In the genomic region with DNA sequence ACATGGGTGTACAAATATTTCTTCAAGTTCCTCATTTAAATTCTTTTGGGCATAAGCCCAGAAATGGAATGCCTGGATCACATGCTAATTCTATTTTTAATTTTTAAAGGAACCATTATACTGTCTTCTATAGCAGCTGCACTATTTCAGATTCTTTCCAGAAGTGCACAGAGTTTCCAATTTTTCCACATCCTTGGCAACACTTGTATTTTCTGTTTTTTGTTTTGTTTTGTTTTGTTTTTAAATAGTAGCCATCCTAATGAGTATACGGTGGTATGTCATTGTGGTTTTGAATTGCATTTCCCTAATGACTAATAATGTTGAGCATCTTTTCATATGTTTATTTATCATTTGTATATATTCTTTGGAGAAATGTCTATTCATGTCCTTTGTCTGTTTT, we compare ENCODE assay signal across 34 cellular contexts.
"Had no signal": no experiment of that assay in that cellular context is flagged by ENCODE, and none has a peak within 500 bp of the region (broad histone marks: within the 10 kb centered on the region; RNA-seq: fewer than 3 reads in every experiment).

No MANE protein-coding gene starts in this region.

- DNase-seq: activated CD4-positive, alpha-beta T cell treated with anti-CD3 and anti-CD28 coated beads for 4 hours; activated CD4-positive, alpha-beta T cell treated with anti-CD3 and anti-CD28 coated beads, Interleukin-2, amount 50 U/mL, for 4 hours; activated effector memory CD4-positive, alpha-beta T cell treated with Interleukin-2 at 50 U/mL for 16 hours; activated naive CD4-positive, alpha-beta T cell treated with Interleukin-2 at 50 U/mL for 16 hours; adrenal gland; aorta; body of pancreas; cerebellar nuclear complex; dorsolateral prefrontal cortex; effector memory CD4-positive, alpha-beta T cell; erythroblast; head of caudate nucleus; hippocampal formation; left cardiac atrium; mammary epithelial cell; naive thymus-derived CD8-positive, alpha-beta T cell; nucleus accumbens; pancreas; sigmoid colon; stimulated activated CD4-positive, alpha-beta T cell treated with anti-CD3 and anti-CD28 coated beads, Interleukin-15, amount 100 ng/mL, for 24 hours; stimulated activated CD4-positive, alpha-beta T cell treated with anti-CD3 and anti-CD28 coated beads, Interleukin-2, amount 100 ng/mL, for 24 hours; stimulated activated naive CD4-positive, alpha-beta T cell; T-cell; tibial artery; upper lobe of right lung had no signal

- H3K36me3 ChIP-seq: adrenal gland, cardiac muscle cell, pancreas, prostate gland, sigmoid colon, suprapubic skin, tibial artery, upper lobe of right lung had no signal

- H3K27me3 ChIP-seq: adrenal gland, body of pancreas, cardiac muscle cell, dorsolateral prefrontal cortex, pancreas, sigmoid colon, suprapubic skin, tibial artery, upper lobe of right lung had no signal

- H3K27ac ChIP-seq: adrenal gland, body of pancreas, cardiac muscle cell, coronary artery, dorsolateral prefrontal cortex, pancreas, prostate gland, sigmoid colon, suprapubic skin, tibial artery, upper lobe of right lung, VCaP had no signal

- H3K36me3 Mint-ChIP-seq: T-cell had no signal

- H3K4me1 ChIP-seq: adrenal gland, body of pancreas, pancreas, prostate gland, sigmoid colon, suprapubic skin, tibial artery, upper lobe of right lung had no signal

- ATAC-seq: body of pancreas; left cardiac atrium; naive thymus-derived CD8-positive, alpha-beta T cell; pancreas; T-cell; upper lobe of right lung had no signal

- H3K4me1 Mint-ChIP-seq: mesothelial cell of epicardium; naive thymus-derived CD8-positive, alpha-beta T cell; neural crest cell; T-cell had no signal

- H3K4me3 Mint-ChIP-seq: activated naive CD8-positive, alpha-beta T cell; mesothelial cell of epicardium; naive thymus-derived CD8-positive, alpha-beta T cell; neural crest cell; T-cell had no signal

- H3K4me3 ChIP-seq: adrenal gland, body of pancreas, cardiac muscle cell, coronary artery, dorsolateral prefrontal cortex, pancreas, prostate gland, sigmoid colon, suprapubic skin, tibial artery, upper lobe of right lung had no signal

- H3K9me3 ChIP-seq: pancreas, prostate gland, sigmoid colon had no signal

- FAIRE-seq: keratinocyte, pancreas had no signal

- H3K27ac Mint-ChIP-seq: activated naive CD8-positive, alpha-beta T cell; mesothelial cell of epicardium; naive thymus-derived CD8-positive, alpha-beta T cell; T-cell had no signal

- H3K27me3 Mint-ChIP-seq: activated naive CD8-positive, alpha-beta T cell had no signal
